ENCODE assay signal across 10 cellular contexts in the genomic region with DNA sequence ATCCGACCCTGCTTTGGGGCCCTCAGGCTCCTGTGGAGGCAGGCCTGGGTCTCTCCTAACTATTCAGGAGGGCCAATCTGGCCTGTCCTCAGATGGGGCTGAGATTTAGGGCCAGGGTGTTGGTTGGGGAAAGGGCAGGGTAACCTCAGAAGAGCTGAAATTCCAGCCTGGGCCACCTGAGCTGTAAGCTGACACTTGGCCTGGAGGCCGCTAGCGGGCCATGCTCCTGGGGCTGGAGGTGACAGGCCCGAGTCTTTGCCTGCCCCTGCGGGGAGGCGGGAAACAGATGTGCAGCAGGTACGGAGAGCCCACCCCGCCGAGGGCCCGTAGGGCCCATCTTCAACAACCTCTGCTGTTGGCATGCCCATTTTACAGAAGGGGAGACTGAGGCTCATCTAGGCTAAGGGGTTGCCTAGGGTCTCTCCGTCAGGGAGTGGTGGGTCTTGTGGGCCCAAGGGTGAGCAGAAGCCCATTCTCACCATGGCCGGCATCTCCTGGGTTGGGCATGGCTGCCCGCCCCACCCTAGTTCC.
DNase-seq lines count a peak whose midpoint lies in the region; ATAC-seq and TF ChIP-seq lines count a peak whose summit lies in the region.
"Had no signal": no experiment of that assay in that cellular context is flagged by ENCODE, and none has a peak within 500 bp of the region (broad histone marks: within the 10 kb centered on the region; RNA-seq: fewer than 3 reads in every experiment).

No MANE protein-coding gene starts in this region.

- H3K27ac Mint-ChIP-seq in activated B cell treated with CpG ODN at 0.5 μM for 24 hours: peak overlapping the region; percentile 75
- H3K27ac Mint-ChIP-seq in memory B cell: peak overlapping the region; percentile 86

- H3K9me3 ChIP-seq in left ventricle myocardium inferior (replicated peaks) (peaks cover 8% of the 10 kb centered on the region), upper lobe of right lung (peaks cover 4% of the 10 kb centered on the region)

- H3K27ac ChIP-seq in left ventricle myocardium inferior (replicated peaks) (peak overlapping the region; percentile 67), upper lobe of right lung (peak overlapping the region; percentile 58)
- H3K27ac ChIP-seq: brain microvascular endothelial cell had no signal

- H3K4me3 ChIP-seq in left ventricle myocardium inferior: peak overlapping the region; percentile 11
- H3K4me3 ChIP-seq in upper lobe of right lung: peak overlapping the region; percentile 2

- ATAC-seq in Right ventricle myocardium inferior (no peak), activated B cell treated with CpG ODN at 0.5 μM for 24 hours (ENCODE audit: low read depth) (no peak), memory B cell (ENCODE audit: low read depth) (no peak), upper lobe of right lung (no peak)

- CTCF ChIA-PET in activated B cell treated with CpG ODN at 0.5 μM for 24 hours (lab: Charles Lee): interaction anchor here (0.9 to 1.8 kb wide), 3 partner anchors 11 to 48 kb away, joined by 3 to 6 read pairs (median 3); no protein-coding TSS in a partner anchor

- DNase-seq in left ventricle myocardium inferior (no peak), Right ventricle myocardium inferior (ENCODE audit: missing footprints) (no peak), activated B cell treated with CpG ODN at 0.5 μM for 24 hours (no peak), memory B cell (ENCODE audit: low spot score in 2 of 2) (no peak), upper lobe of right lung (no peak), SIG-M5 (lab: John Stamatoyannopoulos, UW) (no peak), CD1c-positive myeloid dendritic cell (ENCODE audit: extremely low spot score) (no peak)
- no peak for DNase-seq in stimulated activated naive CD4-positive, alpha-beta T cell (lab: John Stamatoyannopoulos, UW)
- DNase-seq: brain microvascular endothelial cell had no signal

- H3K36me3 Mint-ChIP-seq in activated B cell treated with CpG ODN at 0.5 μM for 24 hours (ENCODE audit: low read depth): no peaks in the 10 kb centered on the region
- H3K36me3 Mint-ChIP-seq in memory B cell: no peaks in the 10 kb centered on the region

- no peaks in the 10 kb centered on the region for H3K27me3 Mint-ChIP-seq in activated B cell treated with CpG ODN at 0.5 μM for 24 hours
- no peaks in the 10 kb centered on the region for H3K27me3 Mint-ChIP-seq in memory B cell

- H3K9me3 Mint-ChIP-seq in activated B cell treated with CpG ODN at 0.5 μM for 24 hours: peaks cover 2% of the 10 kb centered on the region
- peaks cover 4% of the 10 kb centered on the region for H3K9me3 Mint-ChIP-seq in memory B cell

- intact Hi-C loops in left ventricle myocardium inferior (cut with micrococcal nuclease) (no loop called here), Right ventricle myocardium inferior (cut with DNase I) (no loop called here), activated B cell treated with CpG ODN at 0.5 μM for 24 hours (cut with micrococcal nuclease) (loop anchor here (1.0 to 10.0 kb wide), 3 partner anchors 9 to 371 kb away; partner anchors contain the start of genes BRD3 and BRD3OS), upper lobe of right lung (cut with DNase I) (no loop called here)

- peaks cover 94% of the 10 kb centered on the region for H3K4me1 ChIP-seq in left ventricle myocardium inferior
- H3K4me1 ChIP-seq in upper lobe of right lung: peaks cover 66% of the 10 kb centered on the region

- POLR2A ChIA-PET in activated B cell treated with CpG ODN at 0.5 μM for 24 hours (lab: Charles Lee): interaction anchor here (1.1 to 2.7 kb wide), 4 partner anchors 10 to 231 kb away, joined by 3 to 11 read pairs (median 8); partner anchors contain the start of gene RNU6ATAC

- H3K4me1 Mint-ChIP-seq in activated B cell treated with CpG ODN at 0.5 μM for 24 hours: peaks cover 67% of the 10 kb centered on the region
- peaks cover 41% of the 10 kb centered on the region for H3K4me1 Mint-ChIP-seq in memory B cell

- H3K27me3 ChIP-seq in left ventricle myocardium inferior (ENCODE audit: low read depth): no peaks in the 10 kb centered on the region
- H3K27me3 ChIP-seq in upper lobe of right lung: no peaks in the 10 kb centered on the region
- H3K27me3 ChIP-seq: brain microvascular endothelial cell, left lung had no signal

- H3K36me3 ChIP-seq in left ventricle myocardium inferior (no peaks in the 10 kb centered on the region), upper lobe of right lung (no peaks in the 10 kb centered on the region)
- H3K36me3 ChIP-seq: brain microvascular endothelial cell, left lung had no signal

- TF ChIP-seq CTCF in left ventricle myocardium inferior (IDR thresholded peaks at IDR 0.05; ENCODE audit: borderline replicate concordance) (no peak), activated B cell treated with CpG ODN at 0.5 μM for 24 hours (IDR thresholded peaks at IDR 0.05) (no peak), upper lobe of right lung (IDR thresholded peaks at IDR 0.05) (no peak)

- H3K4me3 Mint-ChIP-seq in activated B cell treated with CpG ODN at 0.5 μM for 24 hours (peak overlapping the region; percentile 73), memory B cell (peak overlapping the region; percentile 77)
